Comparison of ENCODE assay signal across 1 cellular context in the genomic region with DNA sequence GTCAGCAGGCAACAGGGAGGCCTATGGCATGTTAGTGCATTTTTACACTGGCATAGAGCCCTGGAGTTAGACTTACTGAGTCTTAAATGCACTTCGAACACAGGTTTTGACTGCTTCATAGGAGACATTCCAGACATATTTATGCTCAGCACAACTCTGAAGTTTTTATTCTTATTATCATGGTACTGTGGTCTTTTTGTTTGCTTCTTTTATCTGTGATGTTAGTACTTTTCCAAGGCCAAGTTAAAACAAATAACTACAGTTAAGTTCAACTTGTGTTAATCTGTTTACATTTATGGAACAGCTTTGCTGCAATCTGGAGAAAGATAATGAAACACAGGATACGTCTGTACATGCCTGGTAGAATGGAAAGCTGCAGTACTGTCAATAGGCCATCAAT.
TF ChIP-seq lines count a peak whose summit lies in the region.

No MANE protein-coding gene starts in this region.

TF ChIP-seq in HepG2, 621 proteins besides CTCF, POLR2A, EP300 and RAD21 (continued from another document and continues in another):
- TF ChIP-seq, protein P1, sequence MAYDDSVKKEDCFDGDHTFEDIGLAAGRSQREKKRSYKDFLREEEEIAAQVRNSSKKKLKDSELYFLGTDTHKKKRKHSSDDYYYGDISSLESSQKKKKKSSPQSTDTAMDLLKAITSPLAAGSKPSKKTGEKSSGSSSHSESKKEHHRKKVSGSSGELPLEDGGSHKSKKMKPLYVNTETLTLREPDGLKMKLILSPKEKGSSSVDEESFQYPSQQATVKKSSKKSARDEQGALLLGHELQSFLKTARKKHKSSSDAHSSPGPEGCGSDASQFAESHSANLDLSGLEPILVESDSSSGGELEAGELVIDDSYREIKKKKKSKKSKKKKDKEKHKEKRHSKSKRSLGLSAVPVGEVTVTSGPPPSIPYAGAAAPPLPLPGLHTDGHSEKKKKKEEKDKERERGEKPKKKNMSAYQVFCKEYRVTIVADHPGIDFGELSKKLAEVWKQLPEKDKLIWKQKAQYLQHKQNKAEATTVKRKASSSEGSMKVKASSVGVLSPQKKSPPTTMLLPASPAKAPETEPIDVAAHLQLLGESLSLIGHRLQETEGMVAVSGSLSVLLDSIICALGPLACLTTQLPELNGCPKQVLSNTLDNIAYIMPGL (CRISPR knock-in tag; IDR thresholded peaks at IDR 0.05; ENCODE audit: borderline replicate concordance in 1 of 2, low read depth in 1 of 2), result no peak
- TF ChIP-seq ZNF12 (CRISPR knock-in tag; IDR thresholded peaks at IDR 0.05), result no peak
- no peak for TF ChIP-seq RORA (CRISPR knock-in tag; IDR thresholded peaks at IDR 0.05)
- TF ChIP-seq HMG20B (CRISPR knock-in tag; conservative IDR thresholded peaks at IDR 0.05), result no peak
- no peak for TF ChIP-seq MYC (CRISPR knock-in tag; IDR thresholded peaks at IDR 0.05; ENCODE audit: borderline replicate concordance)
- TF ChIP-seq ZBTB1 (CRISPR knock-in tag; IDR thresholded peaks at IDR 0.05; ENCODE audit: borderline replicate concordance), result no peak
- TF ChIP-seq ZSCAN31 (CRISPR knock-in tag; IDR thresholded peaks at IDR 0.05; ENCODE audit: low read depth), result no peak
- no peak for TF ChIP-seq ZNF513 (CRISPR knock-in tag; conservative IDR thresholded peaks at IDR 0.05)
- no peak for TF ChIP-seq AGO2 (optimal IDR thresholded peaks at IDR 0.05; ENCODE audit: low read depth, low read length)
- TF ChIP-seq ZNF720 (CRISPR knock-in tag; IDR thresholded peaks at IDR 0.05), result no peak
- TF ChIP-seq MAF1 (CRISPR knock-in tag; IDR thresholded peaks at IDR 0.05; ENCODE audit: borderline replicate concordance), result no peak
- no peak for TF ChIP-seq ZNF660 (CRISPR knock-in tag; IDR thresholded peaks at IDR 0.05; ENCODE audit: borderline replicate concordance, low read depth)
- peak; percentile 71 for TF ChIP-seq CEBPG (CRISPR knock-in tag; IDR thresholded peaks at IDR 0.05)
- TF ChIP-seq GATA4 (IDR thresholded peaks at IDR 0.05; ENCODE audit: borderline replicate concordance, low read depth), result peak; percentile 74; the same call in 1 of the 2 replicates
- TF ChIP-seq, protein P2, sequence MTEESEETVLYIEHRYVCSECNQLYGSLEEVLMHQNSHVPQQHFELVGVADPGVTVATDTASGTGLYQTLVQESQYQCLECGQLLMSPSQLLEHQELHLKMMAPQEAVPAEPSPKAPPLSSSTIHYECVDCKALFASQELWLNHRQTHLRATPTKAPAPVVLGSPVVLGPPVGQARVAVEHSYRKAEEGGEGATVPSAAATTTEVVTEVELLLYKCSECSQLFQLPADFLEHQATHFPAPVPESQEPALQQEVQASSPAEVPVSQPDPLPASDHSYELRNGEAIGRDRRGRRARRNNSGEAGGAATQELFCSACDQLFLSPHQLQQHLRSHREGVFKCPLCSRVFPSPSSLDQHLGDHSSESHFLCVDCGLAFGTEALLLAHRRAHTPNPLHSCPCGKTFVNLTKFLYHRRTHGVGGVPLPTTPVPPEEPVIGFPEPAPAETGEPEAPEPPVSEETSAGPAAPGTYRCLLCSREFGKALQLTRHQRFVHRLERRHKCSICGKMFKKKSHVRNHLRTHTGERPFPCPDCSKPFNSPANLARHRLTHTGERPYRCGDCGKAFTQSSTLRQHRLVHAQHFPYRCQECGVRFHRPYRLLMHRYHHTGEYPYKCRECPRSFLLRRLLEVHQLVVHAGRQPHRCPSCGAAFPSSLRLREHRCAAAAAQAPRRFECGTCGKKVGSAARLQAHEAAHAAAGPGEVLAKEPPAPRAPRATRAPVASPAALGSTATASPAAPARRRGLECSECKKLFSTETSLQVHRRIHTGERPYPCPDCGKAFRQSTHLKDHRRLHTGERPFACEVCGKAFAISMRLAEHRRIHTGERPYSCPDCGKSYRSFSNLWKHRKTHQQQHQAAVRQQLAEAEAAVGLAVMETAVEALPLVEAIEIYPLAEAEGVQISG (CRISPR knock-in tag; IDR thresholded peaks at IDR 0.05), result no peak
- TF ChIP-seq ZNF224 (CRISPR knock-in tag; IDR thresholded peaks at IDR 0.05), result no peak
- no peak for TF ChIP-seq KLF12 (CRISPR knock-in tag; IDR thresholded peaks at IDR 0.05; ENCODE audit: borderline replicate concordance)
- no peak; the same call in 1 of the 2 replicates for TF ChIP-seq STAG1 (CRISPR knock-in tag; IDR thresholded peaks at IDR 0.05)
- no peak for TF ChIP-seq PAX8 (CRISPR knock-in tag; IDR thresholded peaks at IDR 0.05; ENCODE audit: borderline replicate concordance)
- TF ChIP-seq FIP1L1 (IDR thresholded peaks at IDR 0.05; ENCODE audit: borderline replicate concordance, insufficient read depth, low read depth, low read length), result no peak
- no peak for TF ChIP-seq ZNF780A (CRISPR knock-in tag; IDR thresholded peaks at IDR 0.05)
- TF ChIP-seq KLF15 (CRISPR knock-in tag; IDR thresholded peaks at IDR 0.05; ENCODE audit: borderline replicate concordance), result no peak
- TF ChIP-seq TAF1 (CRISPR knock-in tag; IDR thresholded peaks at IDR 0.05), result no peak
- TF ChIP-seq ZFX (CRISPR knock-in tag; IDR thresholded peaks at IDR 0.05; ENCODE audit: low read depth), result 0 out of 2 replicates have a peak, but pooled peaks have one; percentile 17
- TF ChIP-seq ZFP62 (CRISPR knock-in tag; IDR thresholded peaks at IDR 0.05), result no peak
- no peak for TF ChIP-seq ZNF703 (CRISPR knock-in tag; IDR thresholded peaks at IDR 0.05; ENCODE audit: borderline replicate concordance)
- TF ChIP-seq NONO (IDR thresholded peaks at IDR 0.05), result no peak
- no peak for TF ChIP-seq NONO (CRISPR knock-in tag; conservative IDR thresholded peaks at IDR 0.05)
- TF ChIP-seq, protein P3, sequence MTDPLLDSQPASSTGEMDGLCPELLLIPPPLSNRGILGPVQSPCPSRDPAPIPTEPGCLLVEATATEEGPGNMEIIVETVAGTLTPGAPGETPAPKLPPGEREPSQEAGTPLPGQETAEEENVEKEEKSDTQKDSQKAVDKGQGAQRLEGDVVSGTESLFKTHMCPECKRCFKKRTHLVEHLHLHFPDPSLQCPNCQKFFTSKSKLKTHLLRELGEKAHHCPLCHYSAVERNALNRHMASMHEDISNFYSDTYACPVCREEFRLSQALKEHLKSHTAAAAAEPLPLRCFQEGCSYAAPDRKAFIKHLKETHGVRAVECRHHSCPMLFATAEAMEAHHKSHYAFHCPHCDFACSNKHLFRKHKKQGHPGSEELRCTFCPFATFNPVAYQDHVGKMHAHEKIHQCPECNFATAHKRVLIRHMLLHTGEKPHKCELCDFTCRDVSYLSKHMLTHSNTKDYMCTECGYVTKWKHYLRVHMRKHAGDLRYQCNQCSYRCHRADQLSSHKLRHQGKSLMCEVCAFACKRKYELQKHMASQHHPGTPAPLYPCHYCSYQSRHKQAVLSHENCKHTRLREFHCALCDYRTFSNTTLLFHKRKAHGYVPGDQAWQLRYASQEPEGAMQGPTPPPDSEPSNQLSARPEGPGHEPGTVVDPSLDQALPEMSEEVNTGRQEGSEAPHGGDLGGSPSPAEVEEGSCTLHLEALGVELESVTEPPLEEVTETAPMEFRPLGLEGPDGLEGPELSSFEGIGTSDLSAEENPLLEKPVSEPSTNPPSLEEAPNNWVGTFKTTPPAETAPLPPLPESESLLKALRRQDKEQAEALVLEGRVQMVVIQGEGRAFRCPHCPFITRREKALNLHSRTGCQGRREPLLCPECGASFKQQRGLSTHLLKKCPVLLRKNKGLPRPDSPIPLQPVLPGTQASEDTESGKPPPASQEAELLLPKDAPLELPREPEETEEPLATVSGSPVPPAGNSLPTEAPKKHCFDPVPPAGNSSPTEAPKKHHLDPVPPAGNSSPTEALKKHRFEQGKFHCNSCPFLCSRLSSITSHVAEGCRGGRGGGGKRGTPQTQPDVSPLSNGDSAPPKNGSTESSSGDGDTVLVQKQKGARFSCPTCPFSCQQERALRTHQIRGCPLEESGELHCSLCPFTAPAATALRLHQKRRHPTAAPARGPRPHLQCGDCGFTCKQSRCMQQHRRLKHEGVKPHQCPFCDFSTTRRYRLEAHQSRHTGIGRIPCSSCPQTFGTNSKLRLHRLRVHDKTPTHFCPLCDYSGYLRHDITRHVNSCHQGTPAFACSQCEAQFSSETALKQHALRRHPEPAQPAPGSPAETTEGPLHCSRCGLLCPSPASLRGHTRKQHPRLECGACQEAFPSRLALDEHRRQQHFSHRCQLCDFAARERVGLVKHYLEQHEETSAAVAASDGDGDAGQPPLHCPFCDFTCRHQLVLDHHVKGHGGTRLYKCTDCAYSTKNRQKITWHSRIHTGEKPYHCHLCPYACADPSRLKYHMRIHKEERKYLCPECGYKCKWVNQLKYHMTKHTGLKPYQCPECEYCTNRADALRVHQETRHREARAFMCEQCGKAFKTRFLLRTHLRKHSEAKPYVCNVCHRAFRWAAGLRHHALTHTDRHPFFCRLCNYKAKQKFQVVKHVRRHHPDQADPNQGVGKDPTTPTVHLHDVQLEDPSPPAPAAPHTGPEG (CRISPR knock-in tag; IDR thresholded peaks at IDR 0.05), result no peak
- TF ChIP-seq ZNF839 (CRISPR knock-in tag; IDR thresholded peaks at IDR 0.05; ENCODE audit: borderline replicate concordance), result no peak
- TF ChIP-seq NKX3-1 (CRISPR knock-in tag; IDR thresholded peaks at IDR 0.05), result no peak
- TF ChIP-seq KLF11 (CRISPR knock-in tag; IDR thresholded peaks at IDR 0.05), result no peak
- TF ChIP-seq FOXA3 (CRISPR knock-in tag; IDR thresholded peaks at IDR 0.05), result peak; percentile 89
- TF ChIP-seq NR2F6 (IDR thresholded peaks at IDR 0.05), result no peak
- no peak; the same call in 1 of the 2 replicates for TF ChIP-seq NR2F6 (CRISPR knock-in tag; IDR thresholded peaks at IDR 0.05)
- no peak for TF ChIP-seq ZNF281 (CRISPR knock-in tag; IDR thresholded peaks at IDR 0.05; ENCODE audit: borderline replicate concordance)
- TF ChIP-seq SOX6 (IDR thresholded peaks at IDR 0.05), result no peak
- TF ChIP-seq SOX6 (CRISPR knock-in tag; IDR thresholded peaks at IDR 0.05), result peak; percentile 83
- no peak for TF ChIP-seq PAWR (CRISPR knock-in tag; IDR thresholded peaks at IDR 0.05; ENCODE audit: borderline replicate concordance)
- no peak for TF ChIP-seq ZMYM2 (CRISPR knock-in tag; IDR thresholded peaks at IDR 0.05)
- no peak for TF ChIP-seq MAZ (IDR thresholded peaks at IDR 0.05; ENCODE audit: borderline replicate concordance, low read depth, low read length)
- TF ChIP-seq MAZ (CRISPR knock-in tag; IDR thresholded peaks at IDR 0.05; ENCODE audit: low read depth), result no peak
- no peak for TF ChIP-seq REL (CRISPR knock-in tag; conservative IDR thresholded peaks at IDR 0.05)
- no peak for TF ChIP-seq GABPB1 (CRISPR knock-in tag; IDR thresholded peaks at IDR 0.05)
- no peak for TF ChIP-seq FOXK2 (IDR thresholded peaks at IDR 0.05)
- TF ChIP-seq FOXA1 (IDR thresholded peaks at IDR 0.05), result no peak; the same call in 1 of the 2 replicates
- peak; percentile 80 for TF ChIP-seq FOXA1 (CRISPR knock-in tag; IDR thresholded peaks at IDR 0.05)
- no peak for TF ChIP-seq ZNF713 (CRISPR knock-in tag; IDR thresholded peaks at IDR 0.05)
- TF ChIP-seq JARID2 (CRISPR knock-in tag; IDR thresholded peaks at IDR 0.05; ENCODE audit: insufficient replicate concordance), result no peak
- TF ChIP-seq ZBTB10 (CRISPR knock-in tag; IDR thresholded peaks at IDR 0.05; ENCODE audit: borderline replicate concordance), result no peak
- no peak for TF ChIP-seq ZNF3 (CRISPR knock-in tag; IDR thresholded peaks at IDR 0.05)
- peak; percentile 36; the same call in 1 of the 2 replicates for TF ChIP-seq THAP11 (CRISPR knock-in tag; IDR thresholded peaks at IDR 0.05)
- no peak for TF ChIP-seq ZNF333 (CRISPR knock-in tag; IDR thresholded peaks at IDR 0.05; ENCODE audit: borderline replicate concordance)
- no peak for TF ChIP-seq EZH2 (conservative IDR thresholded peaks at IDR 0.05; ENCODE audit: low read depth, low read length)
- no peak for TF ChIP-seq NCOA1 (CRISPR knock-in tag; IDR thresholded peaks at IDR 0.05)
- no peak for TF ChIP-seq ZNF101 (CRISPR knock-in tag; IDR thresholded peaks at IDR 0.05; ENCODE audit: borderline replicate concordance, low read depth)
